1 cellular context compared by ENCODE assay signal in genomic region chr20:3795511-3796468, GRCh38.
TF ChIP-seq lines count a peak whose summit lies in the region.

CDC25B (plus strand) TSS chr20:3796310; CDS start chr20:3796532, 222 bp downstream.

TF ChIP-seq in HepG2, 621 proteins besides CTCF, POLR2A, EP300 and RAD21 (continued from another document and continues in another):
- TF ChIP-seq, protein P1, sequence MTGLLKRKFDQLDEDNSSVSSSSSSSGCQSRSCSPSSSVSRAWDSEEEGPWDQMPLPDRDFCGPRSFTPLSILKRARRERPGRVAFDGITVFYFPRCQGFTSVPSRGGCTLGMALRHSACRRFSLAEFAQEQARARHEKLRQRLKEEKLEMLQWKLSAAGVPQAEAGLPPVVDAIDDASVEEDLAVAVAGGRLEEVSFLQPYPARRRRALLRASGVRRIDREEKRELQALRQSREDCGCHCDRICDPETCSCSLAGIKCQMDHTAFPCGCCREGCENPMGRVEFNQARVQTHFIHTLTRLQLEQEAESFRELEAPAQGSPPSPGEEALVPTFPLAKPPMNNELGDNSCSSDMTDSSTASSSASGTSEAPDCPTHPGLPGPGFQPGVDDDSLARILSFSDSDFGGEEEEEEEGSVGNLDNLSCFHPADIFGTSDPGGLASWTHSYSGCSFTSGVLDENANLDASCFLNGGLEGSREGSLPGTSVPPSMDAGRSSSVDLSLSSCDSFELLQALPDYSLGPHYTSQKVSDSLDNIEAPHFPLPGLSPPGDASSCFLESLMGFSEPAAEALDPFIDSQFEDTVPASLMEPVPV (CRISPR knock-in tag; IDR thresholded peaks at IDR 0.05): no peak; the same call in 1 of the 2 replicates
- TF ChIP-seq IRF9 (CRISPR knock-in tag; IDR thresholded peaks at IDR 0.05; ENCODE audit: borderline replicate concordance) (peak; percentile 58; the same call in 1 of the 2 replicates), ZNF605 (CRISPR knock-in tag; IDR thresholded peaks at IDR 0.05) (peak; percentile 93), ZNF101 (CRISPR knock-in tag; IDR thresholded peaks at IDR 0.05; ENCODE audit: borderline replicate concordance, low read depth) (0 out of 2 replicates have a peak, but pooled peaks have one; percentile 75), SIX1 (CRISPR knock-in tag; IDR thresholded peaks at IDR 0.05; ENCODE audit: borderline replicate concordance) (no peak), HDAC6 (IDR thresholded peaks at IDR 0.05; ENCODE audit: low read depth, low read length) (no peak), MYNN (CRISPR knock-in tag; IDR thresholded peaks at IDR 0.05; ENCODE audit: low read depth) (no peak), MIER2 (CRISPR knock-in tag; IDR thresholded peaks at IDR 0.05) (no peak), ZMYM4 (CRISPR knock-in tag; IDR thresholded peaks at IDR 0.05) (peak; percentile 79; the same call in 1 of the 2 replicates), ZNF598 (CRISPR knock-in tag; IDR thresholded peaks at IDR 0.05; ENCODE audit: borderline replicate concordance) (no peak), PHF8 (CRISPR knock-in tag; IDR thresholded peaks at IDR 0.05) (peak; percentile 79), KMT2B (CRISPR knock-in tag; IDR thresholded peaks at IDR 0.05) (no peak), FOXM1 (CRISPR knock-in tag; IDR thresholded peaks at IDR 0.05) (peak; percentile 99), ZSCAN25 (CRISPR knock-in tag; IDR thresholded peaks at IDR 0.05) (no peak), ZNF547 (CRISPR knock-in tag; IDR thresholded peaks at IDR 0.05) (no peak), CBFB (CRISPR knock-in tag; IDR thresholded peaks at IDR 0.05) (no peak; the same call in 1 of the 2 replicates), ZNF672 (CRISPR knock-in tag; IDR thresholded peaks at IDR 0.05) (no peak), ELF3 (CRISPR knock-in tag; IDR thresholded peaks at IDR 0.05) (peak; percentile 95), ZNF510 (CRISPR knock-in tag; IDR thresholded peaks at IDR 0.05; ENCODE audit: low read depth) (peak; percentile 87; the same call in 1 of the 2 replicates), ATM (IDR thresholded peaks at IDR 0.05; ENCODE audit: borderline replicate concordance) (no peak), ZNF12 (CRISPR knock-in tag; IDR thresholded peaks at IDR 0.05) (no peak), SMARCE1 (IDR thresholded peaks at IDR 0.05; ENCODE audit: borderline replicate concordance) (no peak), NFATC3 (CRISPR knock-in tag; IDR thresholded peaks at IDR 0.05) (0 out of 2 replicates have a peak, but pooled peaks have one; percentile 8), ZSCAN9 (CRISPR knock-in tag; IDR thresholded peaks at IDR 0.05; ENCODE audit: borderline replicate concordance) (peak; percentile 29; the same call in 1 of the 2 replicates), SAFB2 (CRISPR knock-in tag; IDR thresholded peaks at IDR 0.05; ENCODE audit: borderline replicate concordance, low read depth) (no peak), MLX (CRISPR knock-in tag; IDR thresholded peaks at IDR 0.05) (no peak), ZNF83 (CRISPR knock-in tag; IDR thresholded peaks at IDR 0.05; ENCODE audit: borderline replicate concordance) (no peak; the same call in 1 of the 2 replicates), ZNF282 (IDR thresholded peaks at IDR 0.05; ENCODE audit: partially characterized antibody) (no peak), ZNF563 (CRISPR knock-in tag; IDR thresholded peaks at IDR 0.05) (no peak; the same call in 1 of the 2 replicates), NCOR1 (IDR thresholded peaks at IDR 0.05; ENCODE audit: borderline replicate concordance, low read length) (peak; percentile 66; the same call in 1 of the 2 replicates), TP53 (CRISPR knock-in tag; conservative IDR thresholded peaks at IDR 0.05) (no peak), ZNF564 (CRISPR knock-in tag; IDR thresholded peaks at IDR 0.05) (no peak), SOX5 (CRISPR knock-in tag; IDR thresholded peaks at IDR 0.05; ENCODE audit: borderline replicate concordance) (no peak), ZNF354B (CRISPR knock-in tag; IDR thresholded peaks at IDR 0.05) (no peak), ZNF329 (CRISPR knock-in tag; IDR thresholded peaks at IDR 0.05; ENCODE audit: low read depth) (no peak), MIER3 (CRISPR knock-in tag; IDR thresholded peaks at IDR 0.05; ENCODE audit: borderline replicate concordance) (0 out of 2 replicates have a peak, but pooled peaks have one; percentile 38), MATR3 (CRISPR knock-in tag; IDR thresholded peaks at IDR 0.05) (no peak), HNRNPK (IDR thresholded peaks at IDR 0.05; ENCODE audit: low read depth, low read length, poor library complexity, severe bottlenecking) (peak; percentile 100), ZNF792 (CRISPR knock-in tag; IDR thresholded peaks at IDR 0.05) (no peak), UBTF (CRISPR knock-in tag; IDR thresholded peaks at IDR 0.05) (peak; percentile 60), FOSL2 (CRISPR knock-in tag; IDR thresholded peaks at IDR 0.05) (0 out of 2 replicates have a peak, but pooled peaks have one; percentile 31), GZF1 (CRISPR knock-in tag; IDR thresholded peaks at IDR 0.05) (no peak; the same call in 1 of the 2 replicates), STAT5B (CRISPR knock-in tag; IDR thresholded peaks at IDR 0.05) (no peak), HNRNPL (IDR thresholded peaks at IDR 0.05; ENCODE audit: low read depth, low read length) (0 out of 2 replicates have a peak, but pooled peaks have one; percentile 38), ZFP36 (IDR thresholded peaks at IDR 0.05; ENCODE audit: borderline replicate concordance, low read depth, low read length, partially characterized antibody) (no peak), ZNF232 (CRISPR knock-in tag; IDR thresholded peaks at IDR 0.05; ENCODE audit: borderline replicate concordance) (peak; percentile 56; the same call in 1 of the 2 replicates), ZMAT5 (CRISPR knock-in tag; IDR thresholded peaks at IDR 0.05; ENCODE audit: borderline replicate concordance, low read depth) (no peak), NR2F2 (IDR thresholded peaks at IDR 0.05; ENCODE audit: borderline replicate concordance, low read depth) (peak; percentile 13; the same call in 1 of the 2 replicates), SATB2 (CRISPR knock-in tag; IDR thresholded peaks at IDR 0.05) (no peak), ZNF234 (CRISPR knock-in tag; conservative IDR thresholded peaks at IDR 0.05) (no peak), ZNF772 (CRISPR knock-in tag; IDR thresholded peaks at IDR 0.05) (no peak), ZNF558 (CRISPR knock-in tag; IDR thresholded peaks at IDR 0.05; ENCODE audit: borderline replicate concordance) (no peak)
- TF ChIP-seq, protein P2, sequence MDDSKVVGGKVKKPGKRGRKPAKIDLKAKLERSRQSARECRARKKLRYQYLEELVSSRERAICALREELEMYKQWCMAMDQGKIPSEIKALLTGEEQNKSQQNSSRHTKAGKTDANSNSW (CRISPR knock-in tag; IDR thresholded peaks at IDR 0.05; ENCODE audit: borderline replicate concordance): 0 out of 2 replicates have a peak, but pooled peaks have one; percentile 52
- TF ChIP-seq, protein P3, sequence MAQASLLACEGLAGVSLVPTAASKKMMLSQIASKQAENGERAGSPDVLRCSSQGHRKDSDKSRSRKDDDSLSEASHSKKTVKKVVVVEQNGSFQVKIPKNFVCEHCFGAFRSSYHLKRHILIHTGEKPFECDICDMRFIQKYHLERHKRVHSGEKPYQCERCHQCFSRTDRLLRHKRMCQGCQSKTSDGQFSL (CRISPR knock-in tag; IDR thresholded peaks at IDR 0.05): peak; percentile 71; the same call in 1 of the 2 replicates
- TF ChIP-seq, protein P4, sequence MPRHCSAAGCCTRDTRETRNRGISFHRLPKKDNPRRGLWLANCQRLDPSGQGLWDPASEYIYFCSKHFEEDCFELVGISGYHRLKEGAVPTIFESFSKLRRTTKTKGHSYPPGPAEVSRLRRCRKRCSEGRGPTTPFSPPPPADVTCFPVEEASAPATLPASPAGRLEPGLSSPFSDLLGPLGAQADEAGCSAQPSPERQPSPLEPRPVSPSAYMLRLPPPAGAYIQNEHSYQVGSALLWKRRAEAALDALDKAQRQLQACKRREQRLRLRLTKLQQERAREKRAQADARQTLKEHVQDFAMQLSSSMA (CRISPR knock-in tag; IDR thresholded peaks at IDR 0.05): peak; percentile 62; the same call in 1 of the 2 replicates
- TF ChIP-seq, protein P5, sequence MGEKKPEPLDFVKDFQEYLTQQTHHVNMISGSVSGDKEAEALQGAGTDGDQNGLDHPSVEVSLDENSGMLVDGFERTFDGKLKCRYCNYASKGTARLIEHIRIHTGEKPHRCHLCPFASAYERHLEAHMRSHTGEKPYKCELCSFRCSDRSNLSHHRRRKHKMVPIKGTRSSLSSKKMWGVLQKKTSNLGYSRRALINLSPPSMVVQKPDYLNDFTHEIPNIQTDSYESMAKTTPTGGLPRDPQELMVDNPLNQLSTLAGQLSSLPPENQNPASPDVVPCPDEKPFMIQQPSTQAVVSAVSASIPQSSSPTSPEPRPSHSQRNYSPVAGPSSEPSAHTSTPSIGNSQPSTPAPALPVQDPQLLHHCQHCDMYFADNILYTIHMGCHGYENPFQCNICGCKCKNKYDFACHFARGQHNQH (CRISPR knock-in tag; IDR thresholded peaks at IDR 0.05): peak; percentile 74
- TF ChIP-seq, protein P6, sequence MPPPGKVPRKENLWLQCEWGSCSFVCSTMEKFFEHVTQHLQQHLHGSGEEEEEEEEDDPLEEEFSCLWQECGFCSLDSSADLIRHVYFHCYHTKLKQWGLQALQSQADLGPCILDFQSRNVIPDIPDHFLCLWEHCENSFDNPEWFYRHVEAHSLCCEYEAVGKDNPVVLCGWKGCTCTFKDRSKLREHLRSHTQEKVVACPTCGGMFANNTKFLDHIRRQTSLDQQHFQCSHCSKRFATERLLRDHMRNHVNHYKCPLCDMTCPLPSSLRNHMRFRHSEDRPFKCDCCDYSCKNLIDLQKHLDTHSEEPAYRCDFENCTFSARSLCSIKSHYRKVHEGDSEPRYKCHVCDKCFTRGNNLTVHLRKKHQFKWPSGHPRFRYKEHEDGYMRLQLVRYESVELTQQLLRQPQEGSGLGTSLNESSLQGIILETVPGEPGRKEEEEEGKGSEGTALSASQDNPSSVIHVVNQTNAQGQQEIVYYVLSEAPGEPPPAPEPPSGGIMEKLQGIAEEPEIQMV (CRISPR knock-in tag; IDR thresholded peaks at IDR 0.05; ENCODE audit: low read depth): peak; percentile 71; the same call in 1 of the 2 replicates
- TF ChIP-seq, protein P7, sequence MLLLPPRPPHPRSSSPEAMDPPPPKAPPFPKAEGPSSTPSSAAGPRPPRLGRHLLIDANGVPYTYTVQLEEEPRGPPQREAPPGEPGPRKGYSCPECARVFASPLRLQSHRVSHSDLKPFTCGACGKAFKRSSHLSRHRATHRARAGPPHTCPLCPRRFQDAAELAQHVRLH (CRISPR knock-in tag; IDR thresholded peaks at IDR 0.05; ENCODE audit: borderline replicate concordance, low read depth): peak; percentile 72; the same call in 1 of the 2 replicates
- TF ChIP-seq, protein P8, sequence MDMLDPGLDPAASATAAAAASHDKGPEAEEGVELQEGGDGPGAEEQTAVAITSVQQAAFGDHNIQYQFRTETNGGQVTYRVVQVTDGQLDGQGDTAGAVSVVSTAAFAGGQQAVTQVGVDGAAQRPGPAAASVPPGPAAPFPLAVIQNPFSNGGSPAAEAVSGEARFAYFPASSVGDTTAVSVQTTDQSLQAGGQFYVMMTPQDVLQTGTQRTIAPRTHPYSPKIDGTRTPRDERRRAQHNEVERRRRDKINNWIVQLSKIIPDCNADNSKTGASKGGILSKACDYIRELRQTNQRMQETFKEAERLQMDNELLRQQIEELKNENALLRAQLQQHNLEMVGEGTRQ (IDR thresholded peaks at IDR 0.05; ENCODE audit: low read depth, low read length): no peak
- TF ChIP-seq, protein P8 (CRISPR knock-in tag; IDR thresholded peaks at IDR 0.05; ENCODE audit: borderline replicate concordance): 0 out of 2 replicates have a peak, but pooled peaks have one; percentile 20
- TF ChIP-seq, protein P9, sequence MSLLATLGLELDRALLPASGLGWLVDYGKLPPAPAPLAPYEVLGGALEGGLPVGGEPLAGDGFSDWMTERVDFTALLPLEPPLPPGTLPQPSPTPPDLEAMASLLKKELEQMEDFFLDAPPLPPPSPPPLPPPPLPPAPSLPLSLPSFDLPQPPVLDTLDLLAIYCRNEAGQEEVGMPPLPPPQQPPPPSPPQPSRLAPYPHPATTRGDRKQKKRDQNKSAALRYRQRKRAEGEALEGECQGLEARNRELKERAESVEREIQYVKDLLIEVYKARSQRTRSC (CRISPR knock-in tag; IDR thresholded peaks at IDR 0.05; ENCODE audit: low read depth): no peak; the same call in 1 of the 2 replicates
